ENCODE assay signal across 11 cellular contexts in the genomic region with DNA sequence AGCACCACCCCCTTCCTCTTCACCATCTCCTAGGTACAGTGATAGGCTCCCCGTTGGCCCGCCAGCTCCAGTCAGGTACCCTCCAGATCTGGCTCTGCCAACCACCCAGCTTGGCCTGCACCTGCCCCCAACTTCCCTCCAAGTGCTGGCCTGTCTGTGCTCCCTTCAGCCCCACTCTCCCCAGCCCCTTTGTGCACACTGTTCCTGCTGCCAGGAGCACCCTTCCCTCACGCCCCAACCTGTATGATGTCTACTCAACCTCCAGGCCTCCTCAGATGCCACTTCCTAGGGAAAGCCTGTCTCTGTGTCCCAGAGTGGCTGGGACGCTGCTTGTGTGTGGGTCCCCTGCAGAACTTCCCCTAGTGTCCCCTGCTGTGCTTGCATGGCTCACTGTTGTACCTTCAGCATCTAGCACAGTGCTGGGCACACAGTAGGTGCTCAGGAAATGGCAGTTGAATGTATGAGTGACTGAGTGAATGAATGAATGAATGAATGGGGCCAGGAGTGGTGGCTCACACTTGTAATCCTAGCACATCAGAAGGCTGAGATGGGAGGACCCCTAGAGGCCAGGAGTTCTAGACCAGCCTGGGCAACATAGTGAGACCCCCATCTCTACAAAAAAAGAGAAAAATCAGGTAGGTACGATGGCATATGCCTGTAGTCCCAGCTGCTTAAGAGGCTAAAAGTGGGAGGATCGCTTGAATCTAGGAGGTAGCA. TPM values are rescaled to one million over a fixed set of nuclear protein-coding genes. Genes with fewer than 3 reads are reported as not detected.
A peak's percentile ranks its signal among the peaks of the same experiment; 100 is the strongest.
DNase-seq lines count a peak whose midpoint lies in the region; ATAC-seq and TF ChIP-seq lines count a peak whose summit lies in the region.
"Had no signal": no experiment of that assay in that cellular context is flagged by ENCODE, and none has a peak within 500 bp of the region (broad histone marks: within the 10 kb centered on the region; RNA-seq: fewer than 3 reads in every experiment).

No MANE protein-coding gene starts in this region.

- peaks cover 30 to 70% (median 52%) of the 10 kb centered on the region in 4 donors for H3K4me1 Mint-ChIP-seq in CD4-positive, alpha-beta memory T cell
- H3K4me1 Mint-ChIP-seq in activated naive CD8-positive, alpha-beta T cell treated with anti-CD3 and anti-CD28 coated beads for 36 hours = peaks cover 48% of the 10 kb centered on the region

- H2BK120ac ChIP-seq in neuronal stem cell (ENCODE audit: low read depth, low read length) = no peak overlapping the region

- no TSS peak for BruUV-seq in HCT116 (replicated peaks; lab: Mats Ljungman, UMichigan)

- no peak overlapping the region for H2BK12ac ChIP-seq in neuronal stem cell (ENCODE audit: low read length)

- TF ChIP-seq CTCF in HCT116 (IDR thresholded peaks at IDR 0.05 in 2 of 3, conservative IDR thresholded peaks at IDR 0.05 in 1 of 3; ENCODE audit: borderline replicate concordance in 1 of 3, insufficient read depth in 1 of 3, low read depth in 2 of 3, low read length in 2 of 3) = no peak
- no peak for TF ChIP-seq CTCF in hepatocyte (IDR thresholded peaks at IDR 0.05; ENCODE audit: poor library complexity)

- H3K4ac ChIP-seq in neuronal stem cell (ENCODE audit: low read length) = no peak overlapping the region

- H3K4me2 ChIP-seq in HCT116 (ENCODE audit: low read length) (peak overlapping the region; percentile 41; the same call in 1 of the 2 replicates), neuronal stem cell (ENCODE audit: insufficient read depth, low read length, poor library complexity, severe bottlenecking) (no peak overlapping the region), hepatocyte (no peak overlapping the region)

- H3K9me3 Mint-ChIP-seq in CD4-positive, alpha-beta memory T cell = peaks cover 0 to 3% (median 0%) of the 10 kb centered on the region in 8 donors
- no peaks in the 10 kb centered on the region for H3K9me3 Mint-ChIP-seq in activated naive CD8-positive, alpha-beta T cell treated with anti-CD3 and anti-CD28 coated beads for 36 hours

- peaks cover 36% of the 10 kb centered on the region for H3K36me3 ChIP-seq in CD4-positive, alpha-beta memory T cell (ENCODE audit: insufficient read depth, low read length)
- H3K36me3 ChIP-seq in HCT116 (ENCODE audit: control insufficient read depth in 1 of 2, insufficient read depth in 2 of 2, low read length in 2 of 2) (no peaks in the 10 kb centered on the region), neuronal stem cell (replicated peaks in 1 of 2; ENCODE audit: control insufficient read depth in 2 of 2, insufficient read depth in 2 of 2, low read length in 2 of 2) (no peaks in the 10 kb centered on the region), hepatocyte (replicated peaks; ENCODE audit: insufficient read depth, low read depth) (no peaks in the 10 kb centered on the region)
- H3K36me3 ChIP-seq: SJSA1, suprapubic skin had no signal

- CTCF ChIA-PET in CD4-positive, alpha-beta memory T cell (lab: Charles Lee; ENCODE audit: partially characterized antibody) = interaction anchor here (0.8 to 11.5 kb wide), 3 partner anchors 11 to 39 kb away, joined by 3 to 111 read pairs (median 4); no protein-coding TSS in a partner anchor
- CTCF ChIA-PET in HCT116 (lab: Charles Lee) = interaction anchor here (0.9 kb wide), 1 partner anchor 119 kb away, joined by 4 read pairs; no protein-coding TSS in a partner anchor

- no peak for TF ChIP-seq RAD21 in HCT116 (IDR thresholded peaks at IDR 0.05; ENCODE audit: low read depth)

- H4K20me1 ChIP-seq in HCT116 (ENCODE audit: insufficient read depth) = no peaks in the 10 kb centered on the region
- H4K20me1 ChIP-seq in hepatocyte (ENCODE audit: insufficient read depth, poor library complexity, severe bottlenecking) = no peaks in the 10 kb centered on the region

- TF ChIP-seq POLR2A in HCT116 (IDR thresholded peaks at IDR 0.05; ENCODE audit: borderline replicate concordance, extremely low read depth, insufficient read depth, insufficient read length) = no peak

- no peak overlapping the region for H2BK5ac ChIP-seq in neuronal stem cell (ENCODE audit: low read length)

- no peak overlapping the region for H3K18ac ChIP-seq in neuronal stem cell (ENCODE audit: low read length)

- no peak overlapping the region for H3K23ac ChIP-seq in neuronal stem cell (ENCODE audit: low read depth, low read length, poor library complexity)

- no peaks in the 10 kb centered on the region for H3K9me3 ChIP-seq in CD4-positive, alpha-beta memory T cell (ENCODE audit: control insufficient read depth in 1 of 2, low read length in 2 of 2)
- H3K9me3 ChIP-seq in HCT116 (ENCODE audit: control insufficient read depth in 1 of 2, insufficient read depth in 1 of 2, low read depth in 1 of 2, low read length in 2 of 2) = no peaks in the 10 kb centered on the region
- no peaks in the 10 kb centered on the region for H3K9me3 ChIP-seq in neuronal stem cell (replicated peaks in 1 of 2; ENCODE audit: control insufficient read depth in 2 of 2, insufficient read depth in 1 of 2, low read depth in 1 of 2, low read length in 2 of 2)
- H3K9me3 ChIP-seq in hepatocyte (ENCODE audit: low read depth) = no peaks in the 10 kb centered on the region
- H3K9me3 ChIP-seq: SJSA1, suprapubic skin had no signal

- no peak overlapping the region for H2AK5ac ChIP-seq in neuronal stem cell (ENCODE audit: low read depth, low read length)

- no peaks in the 10 kb centered on the region for H3K27me3 ChIP-seq in CD4-positive, alpha-beta memory T cell (ENCODE audit: insufficient read depth, low read length)
- H3K27me3 ChIP-seq in HCT116 (ENCODE audit: insufficient read depth, low read length) (peaks cover 29% of the 10 kb centered on the region; the same call in 1 of the 2 replicates), neuronal stem cell (ENCODE audit: control insufficient read depth in 3 of 3, insufficient read depth in 3 of 3, low read depth in 1 of 3, low read length in 3 of 3) (peaks cover 0 to 28% (median 2%) of the 10 kb centered on the region in 3 experiments), hepatocyte (no peaks in the 10 kb centered on the region)

- H3K36me3 Mint-ChIP-seq in CD4-positive, alpha-beta memory T cell = peaks cover 29 to 47% of the 10 kb centered on the region in 2 donors
- H3K36me3 Mint-ChIP-seq in activated naive CD8-positive, alpha-beta T cell treated with anti-CD3 and anti-CD28 coated beads for 36 hours = no peaks in the 10 kb centered on the region

- no peaks in the 10 kb centered on the region for H3K79me1 ChIP-seq in neuronal stem cell (ENCODE audit: low read depth, low read length)

- no peaks in the 10 kb centered on the region for H3K27me3 Mint-ChIP-seq in CD4-positive, alpha-beta memory T cell
- H3K27me3 Mint-ChIP-seq in activated naive CD8-positive, alpha-beta T cell treated with anti-CD3 and anti-CD28 coated beads for 36 hours = no peaks in the 10 kb centered on the region

- WGBS in neuronal stem cell (ENCODE audit: extremely low coverage in 2 of 2, insufficient read length in 2 of 2, insufficient replicate concordance in 1 of 2), 2 donors = no CpG with 5 or more reads among the region's 6 CpGs
- WGBS in hepatocyte (ENCODE audit: low lambda C conversion rate, missing lambda C conversion rate) = 95% methylated on average over 6 of the region's 6 CpGs

- peak overlapping the region; percentile 42 for H3K14ac ChIP-seq in neuronal stem cell (ENCODE audit: low read length)

- intact Hi-C loops in CD4-positive, alpha-beta memory T cell (cut with micrococcal nuclease) = loop anchor here (5.0 kb wide), 1 partner anchor 225 kb away; a partner anchor contains a TSS
- intact Hi-C loops in HCT116 (cut with micrococcal nuclease) = no loop called here

- H3K9ac ChIP-seq in HCT116 (ENCODE audit: low read length) = no peak overlapping the region
- H3K9ac ChIP-seq in neuronal stem cell (ENCODE audit: low read depth, low read length, poor library complexity) = no peak overlapping the region

- H3K27ac Mint-ChIP-seq in CD4-positive, alpha-beta memory T cell = peak overlapping the region; percentile 93 to 100 (median 98)
- peak overlapping the region; percentile 35 for H3K27ac Mint-ChIP-seq in activated naive CD8-positive, alpha-beta T cell treated with anti-CD3 and anti-CD28 coated beads for 36 hours

- H2AFZ ChIP-seq in HCT116 (ENCODE audit: low read depth, low read length, poor library complexity, severe bottlenecking) (no peak overlapping the region), neuronal stem cell (ENCODE audit: low read length) (no peak overlapping the region), hepatocyte (no peak overlapping the region)

- no peak overlapping the region for H4K8ac ChIP-seq in neuronal stem cell (ENCODE audit: low read depth, low read length)

- POLR2A ChIA-PET in CD4-positive, alpha-beta memory T cell (lab: Charles Lee; ENCODE audit: partially characterized antibody) = interaction anchor here (0.7 to 10.1 kb wide), 2 partner anchors 9 to 14 kb away, joined by 4 to 255 read pairs; no protein-coding TSS in a partner anchor
- POLR2A ChIA-PET in HCT116 (lab: Charles Lee) = no interaction called here

- no peak overlapping the region for H4K91ac ChIP-seq in neuronal stem cell (ENCODE audit: low read depth, low read length, poor library complexity)

- H3K4me1 ChIP-seq in CD4-positive, alpha-beta memory T cell (ENCODE audit: insufficient read depth, low read length) = peaks cover 77% of the 10 kb centered on the region
- H3K4me1 ChIP-seq in HCT116 (ENCODE audit: control insufficient read depth in 1 of 2, insufficient read depth in 2 of 2, low read length in 2 of 2) = peaks cover 6 to 15% of the 10 kb centered on the region in 2 experiments
- H3K4me1 ChIP-seq in neuronal stem cell (ENCODE audit: control insufficient read depth in 2 of 2, insufficient read depth in 1 of 2, low read depth in 1 of 2, low read length in 2 of 2) = no peaks in the 10 kb centered on the region
- H3K4me1 ChIP-seq in hepatocyte (ENCODE audit: insufficient read depth) = no peaks in the 10 kb centered on the region
- H3K4me1 ChIP-seq: SJSA1 had no signal

- peak overlapping the region in 1 of 2 donors; percentile 42 for H3K4me3 ChIP-seq in CD4-positive, alpha-beta memory T cell (ENCODE audit: low read length in 2 of 2)
- H3K4me3 ChIP-seq in HCT116 (replicated peaks in 1 of 2; ENCODE audit: low read depth in 1 of 2, low read length in 2 of 2) (no peak overlapping the region), neuronal stem cell (ENCODE audit: low read length in 2 of 2) (no peak overlapping the region), hepatocyte (no peak overlapping the region)
- H3K4me3 ChIP-seq: SJSA1, suprapubic skin had no signal

- H3K27ac ChIP-seq in CD4-positive, alpha-beta memory T cell (ENCODE audit: low read depth, low read length) = peak overlapping the region; percentile 83
- H3K27ac ChIP-seq in HCT116 (ENCODE audit: low read depth, low read length) (no peak overlapping the region), neuronal stem cell (replicated peaks; ENCODE audit: low read length) (no peak overlapping the region), substantia nigra (ENCODE audit: low read depth, low read length, poor library complexity, severe bottlenecking) (no peak overlapping the region), hepatocyte (no peak overlapping the region)
- H3K27ac ChIP-seq: SJSA1, suprapubic skin had no signal

- no peak for ATAC-seq in HCT116

- peak overlapping the region; percentile 7 for H2BK15ac ChIP-seq in neuronal stem cell (ENCODE audit: low read length)

- no peak for DNase-seq in CD4-positive, alpha-beta memory T cell
- DNase-seq in HCT116 (ENCODE audit: low read depth, low spot score) = no peak
- no peak for DNase-seq in activated naive CD8-positive, alpha-beta T cell treated with anti-CD3 and anti-CD28 coated beads for 36 hours
- no peak for DNase-seq in neuronal stem cell (ENCODE audit: low spot score)
- DNase-seq in substantia nigra (lab: John Stamatoyannopoulos, UW) = no peak
- no peak for DNase-seq in hepatocyte (ENCODE audit: low spot score)
- no peak for DNase-seq in hepatic stellate cell (ENCODE audit: low spot score)
- DNase-seq: amniotic stem cell had no signal

- H3K79me2 ChIP-seq in HCT116 (ENCODE audit: insufficient read depth, low read length) = no peaks in the 10 kb centered on the region
- H3K79me2 ChIP-seq in hepatocyte = no peaks in the 10 kb centered on the region

- H3K9me2 ChIP-seq in HCT116 (ENCODE audit: insufficient read depth) = no peaks in the 10 kb centered on the region
- H3K9me2 ChIP-seq in hepatocyte (replicated peaks; ENCODE audit: insufficient read depth) = no peaks in the 10 kb centered on the region

- H3K4me3 Mint-ChIP-seq in CD4-positive, alpha-beta memory T cell = peak overlapping the region; percentile 87 to 97 (median 94)
- H3K4me3 Mint-ChIP-seq in activated naive CD8-positive, alpha-beta T cell treated with anti-CD3 and anti-CD28 coated beads for 36 hours = no peak overlapping the region

- RAD21 ChIA-PET in HCT116 (lab: Charles Lee; ENCODE audit: low non-redundant PET in 1 of 2, low total read pairs in 2 of 2, uncharacterized antibody in 2 of 2, unreplicated experiment in 2 of 2) = no interaction called here

RNA-seq across cellular contexts. Expression of a gene that starts 3.0 kb away (rescaled TPM):
- total RNA-seq in CD4-positive, alpha-beta memory T cell = 10 to 100 TPM; 21.7 to 25.2 TPM
- 10 to 100 TPM; 11.7 to 18.0 TPM for polyA plus RNA-seq in CD4-positive, alpha-beta memory T cell
- total RNA-seq in HCT116 (2021; ENCODE audit: unreplicated experiment) = not detected
- not detected in 2 replicates for polyA plus RNA-seq in HCT116 (2012)
- total RNA-seq in activated naive CD8-positive, alpha-beta T cell treated with anti-CD3 and anti-CD28 coated beads for 36 hours = 1 to 10 TPM in 1 of 2 experiments, under 1 TPM in 1; 0.68 to 1.2 TPM
- polyA plus RNA-seq in neuronal stem cell (2013, experiment 1 of 2) = not detected
- not detected for polyA plus RNA-seq in neuronal stem cell (2013, experiment 2 of 2)
- total RNA-seq in hepatocyte = not detected in 2 replicates
- polyA plus RNA-seq in hepatocyte = not detected in 2 replicates
- total RNA-seq: pulmonary artery endothelial cell, SJSA1 had no signal

RNA-seq across cellular contexts. Expression of a gene that starts 56.3 kb away (rescaled TPM):
- not detected for total RNA-seq in CD4-positive, alpha-beta memory T cell
- polyA plus RNA-seq in CD4-positive, alpha-beta memory T cell = not detected
- total RNA-seq in HCT116 (2021; ENCODE audit: unreplicated experiment) (0.49 TPM), hepatocyte (12.0 and 12.8 TPM in 2 replicates)
- polyA plus RNA-seq in HCT116 (2012) = 0.11 TPM in 1 of 2 replicates, not detected in the other
- total RNA-seq in activated naive CD8-positive, alpha-beta T cell treated with anti-CD3 and anti-CD28 coated beads for 36 hours = not detected
- not detected for polyA plus RNA-seq in neuronal stem cell (2013, experiment 1 of 2)
- not detected for polyA plus RNA-seq in neuronal stem cell (2013, experiment 2 of 2)
- 8.8 and 11.6 TPM in 2 replicates for polyA plus RNA-seq in hepatocyte
- total RNA-seq: pulmonary artery endothelial cell, SJSA1 had no signal

Comparison
In these comparisons a context has a peak if more than half of its experiments do, and no peak if none do; other contexts are left out.
1. RNA of a gene that starts 3.0 kb away (total RNA-seq): 21.7 to 25.2 TPM in CD4-positive, alpha-beta memory T cell; 0.68 to 1.2 TPM in activated naive CD8-positive, alpha-beta T cell treated with anti-CD3 and anti-CD28 coated beads for 36 hours, not detected in HCT116 (single experiment) and not detected in hepatocyte; every median in the first group is over 10 times any median in the second.